Comparison of ENCODE assay signal across 7 cellular contexts in genomic region chr7:69932034-69932628, GRCh38.
A peak's percentile ranks its signal among the peaks of the same experiment; 100 is the strongest.
DNase-seq lines count a peak whose midpoint lies in the region; TF ChIP-seq lines count a peak whose summit lies in the region.

No MANE protein-coding gene starts in this region.

- no peaks in the 10 kb centered on the region for H3K27me3 ChIP-seq in colonic mucosa

- DNase-seq in GM13976 (ENCODE audit: low spot score), result no peak
- DNase-seq in NCI-H2196 treated with DMSO at 0.1 percent for 48 hours (lab: John Stamatoyannopoulos, UW; ENCODE audit: unreplicated experiment), result peak; percentile 59
- DNase-seq in colonic mucosa, result no peak
- peak; percentile 13 for DNase-seq in middle frontal gyrus (ENCODE audit: extremely low spot score, low spot score)
- DNase-seq in activated CD8-positive, alpha-beta memory T cell treated with anti-CD3 and anti-CD28 coated beads for 24 hours, result no peak
- no peak for DNase-seq in lower leg skin (ENCODE audit: low spot score in 2 of 2)
- DNase-seq in EL, result no peak

- H3K27ac ChIP-seq in colonic mucosa, result no peak overlapping the region

- H3K9me3 ChIP-seq in colonic mucosa, result no peaks in the 10 kb centered on the region

- TF ChIP-seq POLR2A in lower leg skin (IDR thresholded peaks at IDR 0.05), result no peak

- no peak overlapping the region for H3K9ac ChIP-seq in colonic mucosa (ENCODE audit: low read depth in 2 of 2, low read length in 2 of 2)

- H3K4me3 ChIP-seq in colonic mucosa (no peak overlapping the region), lower leg skin (ENCODE audit: low read depth, poor library complexity, severe bottlenecking) (no peak overlapping the region)

- intact Hi-C loops in colonic mucosa (cut with DNase I), result no loop called here
- intact Hi-C loops in lower leg skin (cut with DNase I; ENCODE audit: low total_unique reads), result no loop called here

- 75 to 76% methylated on average over 2 of the region's 2 CpGs for WGBS in lower leg skin, 2 donors

- H3K4me1 ChIP-seq in colonic mucosa, result no peaks in the 10 kb centered on the region

- no peaks in the 10 kb centered on the region for H3K36me3 ChIP-seq in colonic mucosa

- TF ChIP-seq CTCF in GM13976 (IDR thresholded peaks at IDR 0.05; ENCODE audit: borderline replicate concordance, control extremely low read depth, extremely low read depth, insufficient read depth, missing control alignments) (peak; percentile 30), colonic mucosa (IDR thresholded peaks at IDR 0.05) (peak; percentile 34), lower leg skin (IDR thresholded peaks at IDR 0.05) (no peak)

- in situ Hi-C loops in GM13976 (cut with MboI; ENCODE audit: low sequenced_read_pairs, unreplicated experiment), result no loop called here

Comparison
In these comparisons a context has a peak if more than half of its experiments do, and no peak if none do; other contexts are left out.
1. DNase-seq: peak in NCI-H2196 treated with DMSO at 0.1 percent for 48 hours (single experiment) and middle frontal gyrus (single experiment); none in GM13976 (single experiment), colonic mucosa (single experiment), activated CD8-positive, alpha-beta memory T cell treated with anti-CD3 and anti-CD28 coated beads for 24 hours (single experiment), lower leg skin (0 of 2) and EL (single experiment).
2. CTCF ChIP-seq: peak in GM13976 (single experiment) and colonic mucosa (single experiment); none in lower leg skin (0 of 3).